Comparison of ENCODE assay signal across 1 cellular context in genomic region chr17:67245073-67245693, GRCh38.
TF ChIP-seq lines count a peak whose summit lies in the region.

A gene with protein sequence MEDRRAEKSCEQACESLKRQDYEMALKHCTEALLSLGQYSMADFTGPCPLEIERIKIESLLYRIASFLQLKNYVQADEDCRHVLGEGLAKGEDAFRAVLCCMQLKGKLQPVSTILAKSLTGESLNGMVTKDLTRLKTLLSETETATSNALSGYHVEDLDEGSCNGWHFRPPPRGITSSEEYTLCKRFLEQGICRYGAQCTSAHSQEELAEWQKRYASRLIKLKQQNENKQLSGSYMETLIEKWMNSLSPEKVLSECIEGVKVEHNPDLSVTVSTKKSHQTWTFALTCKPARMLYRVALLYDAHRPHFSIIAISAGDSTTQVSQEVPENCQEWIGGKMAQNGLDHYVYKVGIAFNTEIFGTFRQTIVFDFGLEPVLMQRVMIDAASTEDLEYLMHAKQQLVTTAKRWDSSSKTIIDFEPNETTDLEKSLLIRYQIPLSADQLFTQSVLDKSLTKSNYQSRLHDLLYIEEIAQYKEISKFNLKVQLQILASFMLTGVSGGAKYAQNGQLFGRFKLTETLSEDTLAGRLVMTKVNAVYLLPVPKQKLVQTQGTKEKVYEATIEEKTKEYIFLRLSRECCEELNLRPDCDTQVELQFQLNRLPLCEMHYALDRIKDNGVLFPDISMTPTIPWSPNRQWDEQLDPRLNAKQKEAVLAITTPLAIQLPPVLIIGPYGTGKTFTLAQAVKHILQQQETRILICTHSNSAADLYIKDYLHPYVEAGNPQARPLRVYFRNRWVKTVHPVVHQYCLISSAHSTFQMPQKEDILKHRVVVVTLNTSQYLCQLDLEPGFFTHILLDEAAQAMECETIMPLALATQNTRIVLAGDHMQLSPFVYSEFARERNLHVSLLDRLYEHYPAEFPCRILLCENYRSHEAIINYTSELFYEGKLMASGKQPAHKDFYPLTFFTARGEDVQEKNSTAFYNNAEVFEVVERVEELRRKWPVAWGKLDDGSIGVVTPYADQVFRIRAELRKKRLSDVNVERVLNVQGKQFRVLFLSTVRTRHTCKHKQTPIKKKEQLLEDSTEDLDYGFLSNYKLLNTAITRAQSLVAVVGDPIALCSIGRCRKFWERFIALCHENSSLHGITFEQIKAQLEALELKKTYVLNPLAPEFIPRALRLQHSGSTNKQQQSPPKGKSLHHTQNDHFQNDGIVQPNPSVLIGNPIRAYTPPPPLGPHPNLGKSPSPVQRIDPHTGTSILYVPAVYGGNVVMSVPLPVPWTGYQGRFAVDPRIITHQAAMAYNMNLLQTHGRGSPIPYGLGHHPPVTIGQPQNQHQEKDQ (N-terminal part only) (minus strand): TSS chr17:67245196. CDS start chr17:67218804, 26,392 bp downstream.

TF ChIP-seq in HepG2, 621 proteins besides CTCF, POLR2A, EP300 and RAD21 (continued from another document and continues in another):
- TF ChIP-seq ZBTB4 (CRISPR knock-in tag; IDR thresholded peaks at IDR 0.05; ENCODE audit: borderline replicate concordance), result no peak
- TF ChIP-seq, protein P1, sequence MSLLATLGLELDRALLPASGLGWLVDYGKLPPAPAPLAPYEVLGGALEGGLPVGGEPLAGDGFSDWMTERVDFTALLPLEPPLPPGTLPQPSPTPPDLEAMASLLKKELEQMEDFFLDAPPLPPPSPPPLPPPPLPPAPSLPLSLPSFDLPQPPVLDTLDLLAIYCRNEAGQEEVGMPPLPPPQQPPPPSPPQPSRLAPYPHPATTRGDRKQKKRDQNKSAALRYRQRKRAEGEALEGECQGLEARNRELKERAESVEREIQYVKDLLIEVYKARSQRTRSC (CRISPR knock-in tag; IDR thresholded peaks at IDR 0.05; ENCODE audit: low read depth), result no peak
- TF ChIP-seq LRRFIP1 (CRISPR knock-in tag; conservative IDR thresholded peaks at IDR 0.05), result peak; percentile 80; the same call in 1 of the 2 replicates
- peak; percentile 37; the same call in 1 of the 2 replicates for TF ChIP-seq NFE2L1 (CRISPR knock-in tag; IDR thresholded peaks at IDR 0.05; ENCODE audit: borderline replicate concordance)
- no peak for TF ChIP-seq PHB2 (IDR thresholded peaks at IDR 0.05; ENCODE audit: partially characterized antibody)
- no peak for TF ChIP-seq ZNF549 (CRISPR knock-in tag; IDR thresholded peaks at IDR 0.05)
- TF ChIP-seq CHD2 (IDR thresholded peaks at IDR 0.05; ENCODE audit: low read depth, low read length), result no peak
- TF ChIP-seq MBD4 (IDR thresholded peaks at IDR 0.05; ENCODE audit: borderline replicate concordance, low read length), result no peak
- no peak for TF ChIP-seq ZBTB43 (CRISPR knock-in tag; conservative IDR thresholded peaks at IDR 0.05)
- TF ChIP-seq ARID2 (CRISPR knock-in tag; IDR thresholded peaks at IDR 0.05; ENCODE audit: borderline replicate concordance), result peak; percentile 81; the same call in 1 of the 2 replicates
- TF ChIP-seq, protein P2, sequence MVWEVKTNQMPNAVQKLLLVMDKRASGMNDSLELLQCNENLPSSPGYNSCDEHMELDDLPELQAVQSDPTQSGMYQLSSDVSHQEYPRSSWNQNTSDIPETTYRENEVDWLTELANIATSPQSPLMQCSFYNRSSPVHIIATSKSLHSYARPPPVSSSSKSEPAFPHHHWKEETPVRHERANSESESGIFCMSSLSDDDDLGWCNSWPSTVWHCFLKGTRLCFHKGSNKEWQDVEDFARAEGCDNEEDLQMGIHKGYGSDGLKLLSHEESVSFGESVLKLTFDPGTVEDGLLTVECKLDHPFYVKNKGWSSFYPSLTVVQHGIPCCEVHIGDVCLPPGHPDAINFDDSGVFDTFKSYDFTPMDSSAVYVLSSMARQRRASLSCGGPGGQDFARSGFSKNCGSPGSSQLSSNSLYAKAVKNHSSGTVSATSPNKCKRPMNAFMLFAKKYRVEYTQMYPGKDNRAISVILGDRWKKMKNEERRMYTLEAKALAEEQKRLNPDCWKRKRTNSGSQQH (CRISPR knock-in tag; IDR thresholded peaks at IDR 0.05; ENCODE audit: low read depth), result no peak
- TF ChIP-seq TEAD2 (CRISPR knock-in tag; IDR thresholded peaks at IDR 0.05), result no peak
- no peak for TF ChIP-seq RCOR2 (CRISPR knock-in tag; IDR thresholded peaks at IDR 0.05)
- no peak for TF ChIP-seq ZFP37 (CRISPR knock-in tag; IDR thresholded peaks at IDR 0.05; ENCODE audit: borderline replicate concordance)
- TF ChIP-seq NFE2 (CRISPR knock-in tag; IDR thresholded peaks at IDR 0.05), result no peak
- TF ChIP-seq, protein P3, sequence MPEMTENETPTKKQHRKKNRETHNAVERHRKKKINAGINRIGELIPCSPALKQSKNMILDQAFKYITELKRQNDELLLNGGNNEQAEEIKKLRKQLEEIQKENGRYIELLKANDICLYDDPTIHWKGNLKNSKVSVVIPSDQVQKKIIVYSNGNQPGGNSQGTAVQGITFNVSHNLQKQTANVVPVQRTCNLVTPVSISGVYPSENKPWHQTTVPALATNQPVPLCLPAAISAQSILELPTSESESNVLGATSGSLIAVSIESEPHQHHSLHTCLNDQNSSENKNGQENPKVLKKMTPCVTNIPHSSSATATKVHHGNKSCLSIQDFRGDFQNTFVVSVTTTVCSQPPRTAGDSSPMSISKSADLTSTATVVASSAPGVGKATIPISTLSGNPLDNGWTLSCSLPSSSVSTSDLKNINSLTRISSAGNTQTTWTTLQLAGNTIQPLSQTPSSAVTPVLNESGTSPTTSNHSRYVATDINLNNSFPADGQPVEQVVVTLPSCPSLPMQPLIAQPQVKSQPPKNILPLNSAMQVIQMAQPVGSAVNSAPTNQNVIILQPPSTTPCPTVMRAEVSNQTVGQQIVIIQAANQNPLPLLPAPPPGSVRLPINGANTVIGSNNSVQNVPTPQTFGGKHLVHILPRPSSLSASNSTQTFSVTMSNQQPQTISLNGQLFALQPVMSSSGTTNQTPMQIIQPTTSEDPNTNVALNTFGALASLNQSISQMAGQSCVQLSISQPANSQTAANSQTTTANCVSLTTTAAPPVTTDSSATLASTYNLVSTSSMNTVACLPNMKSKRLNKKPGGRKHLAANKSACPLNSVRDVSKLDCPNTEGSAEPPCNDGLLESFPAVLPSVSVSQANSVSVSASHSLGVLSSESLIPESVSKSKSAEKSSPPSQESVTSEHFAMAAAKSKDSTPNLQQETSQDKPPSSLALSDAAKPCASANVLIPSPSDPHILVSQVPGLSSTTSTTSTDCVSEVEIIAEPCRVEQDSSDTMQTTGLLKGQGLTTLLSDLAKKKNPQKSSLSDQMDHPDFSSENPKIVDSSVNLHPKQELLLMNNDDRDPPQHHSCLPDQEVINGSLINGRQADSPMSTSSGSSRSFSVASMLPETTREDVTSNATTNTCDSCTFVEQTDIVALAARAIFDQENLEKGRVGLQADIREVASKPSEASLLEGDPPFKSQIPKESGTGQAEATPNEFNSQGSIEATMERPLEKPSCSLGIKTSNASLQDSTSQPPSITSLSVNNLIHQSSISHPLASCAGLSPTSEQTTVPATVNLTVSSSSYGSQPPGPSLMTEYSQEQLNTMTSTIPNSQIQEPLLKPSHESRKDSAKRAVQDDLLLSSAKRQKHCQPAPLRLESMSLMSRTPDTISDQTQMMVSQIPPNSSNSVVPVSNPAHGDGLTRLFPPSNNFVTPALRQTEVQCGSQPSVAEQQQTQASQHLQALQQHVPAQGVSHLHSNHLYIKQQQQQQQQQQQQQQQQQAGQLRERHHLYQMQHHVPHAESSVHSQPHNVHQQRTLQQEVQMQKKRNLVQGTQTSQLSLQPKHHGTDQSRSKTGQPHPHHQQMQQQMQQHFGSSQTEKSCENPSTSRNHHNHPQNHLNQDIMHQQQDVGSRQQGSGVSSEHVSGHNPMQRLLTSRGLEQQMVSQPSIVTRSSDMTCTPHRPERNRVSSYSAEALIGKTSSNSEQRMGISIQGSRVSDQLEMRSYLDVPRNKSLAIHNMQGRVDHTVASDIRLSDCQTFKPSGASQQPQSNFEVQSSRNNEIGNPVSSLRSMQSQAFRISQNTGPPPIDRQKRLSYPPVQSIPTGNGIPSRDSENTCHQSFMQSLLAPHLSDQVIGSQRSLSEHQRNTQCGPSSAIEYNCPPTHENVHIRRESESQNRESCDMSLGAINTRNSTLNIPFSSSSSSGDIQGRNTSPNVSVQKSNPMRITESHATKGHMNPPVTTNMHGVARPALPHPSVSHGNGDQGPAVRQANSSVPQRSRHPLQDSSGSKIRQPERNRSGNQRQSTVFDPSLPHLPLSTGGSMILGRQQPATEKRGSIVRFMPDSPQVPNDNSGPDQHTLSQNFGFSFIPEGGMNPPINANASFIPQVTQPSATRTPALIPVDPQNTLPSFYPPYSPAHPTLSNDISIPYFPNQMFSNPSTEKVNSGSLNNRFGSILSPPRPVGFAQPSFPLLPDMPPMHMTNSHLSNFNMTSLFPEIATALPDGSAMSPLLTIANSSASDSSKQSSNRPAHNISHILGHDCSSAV (CRISPR knock-in tag; IDR thresholded peaks at IDR 0.05; ENCODE audit: borderline replicate concordance), result no peak
- TF ChIP-seq, protein P4, sequence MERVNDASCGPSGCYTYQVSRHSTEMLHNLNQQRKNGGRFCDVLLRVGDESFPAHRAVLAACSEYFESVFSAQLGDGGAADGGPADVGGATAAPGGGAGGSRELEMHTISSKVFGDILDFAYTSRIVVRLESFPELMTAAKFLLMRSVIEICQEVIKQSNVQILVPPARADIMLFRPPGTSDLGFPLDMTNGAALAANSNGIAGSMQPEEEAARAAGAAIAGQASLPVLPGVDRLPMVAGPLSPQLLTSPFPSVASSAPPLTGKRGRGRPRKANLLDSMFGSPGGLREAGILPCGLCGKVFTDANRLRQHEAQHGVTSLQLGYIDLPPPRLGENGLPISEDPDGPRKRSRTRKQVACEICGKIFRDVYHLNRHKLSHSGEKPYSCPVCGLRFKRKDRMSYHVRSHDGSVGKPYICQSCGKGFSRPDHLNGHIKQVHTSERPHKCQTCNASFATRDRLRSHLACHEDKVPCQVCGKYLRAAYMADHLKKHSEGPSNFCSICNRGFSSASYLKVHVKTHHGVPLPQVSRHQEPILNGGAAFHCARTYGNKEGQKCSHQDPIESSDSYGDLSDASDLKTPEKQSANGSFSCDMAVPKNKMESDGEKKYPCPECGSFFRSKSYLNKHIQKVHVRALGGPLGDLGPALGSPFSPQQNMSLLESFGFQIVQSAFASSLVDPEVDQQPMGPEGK (CRISPR knock-in tag; IDR thresholded peaks at IDR 0.05), result peak; percentile 90
- TF ChIP-seq ZFP91 (CRISPR knock-in tag; IDR thresholded peaks at IDR 0.05; ENCODE audit: borderline replicate concordance), result peak; percentile 62
- no peak for TF ChIP-seq ZNF382 (CRISPR knock-in tag; IDR thresholded peaks at IDR 0.05; ENCODE audit: borderline replicate concordance)
